In the genomic region with DNA sequence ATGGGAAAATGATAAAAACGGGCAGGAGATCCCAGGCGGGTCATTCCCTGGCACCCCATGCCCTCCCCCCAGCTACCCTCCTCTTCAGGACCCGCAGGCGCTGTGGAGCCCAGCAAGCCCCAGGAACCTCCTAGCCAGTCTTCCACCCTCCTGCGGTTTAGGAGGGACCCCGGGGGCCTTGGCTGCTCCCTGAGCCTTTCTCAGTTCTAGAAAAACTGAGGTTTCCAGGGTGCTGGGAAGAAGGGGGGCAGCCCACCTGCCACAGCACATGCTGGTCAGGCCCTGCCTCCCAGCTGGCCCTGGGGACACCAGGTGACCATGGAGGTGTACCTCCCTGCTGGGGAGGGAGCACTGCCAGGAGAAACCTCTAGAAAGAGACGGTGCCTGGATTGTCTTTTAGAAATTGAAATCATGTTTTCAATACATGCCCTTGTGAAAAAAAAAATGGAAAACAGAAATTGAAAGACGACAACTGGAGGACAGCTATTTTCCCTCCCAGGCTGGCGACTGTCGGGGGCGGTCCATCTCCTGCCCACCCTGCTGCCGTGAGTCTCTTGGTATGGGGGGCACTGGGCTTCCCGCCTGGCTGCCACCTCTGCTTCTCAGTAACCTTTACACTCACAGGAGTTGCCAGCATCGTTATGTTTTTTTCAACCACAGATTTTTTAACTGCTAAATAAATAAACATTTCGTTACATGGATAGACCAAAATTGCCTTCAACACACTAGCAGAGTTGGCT, we compare ENCODE assay signal across 21 cellular contexts.
"Had no signal": no experiment of that assay in that cellular context is flagged by ENCODE, and none has a peak within 500 bp of the region (broad histone marks: within the 10 kb centered on the region; RNA-seq: fewer than 3 reads in every experiment).

No MANE protein-coding gene starts in this region.

- H3K4me3 Mint-ChIP-seq: activated B cell treated with CpG ODN at 0.5 μM for 24 hours; activated CD4-positive, alpha-beta memory T cell treated with anti-CD3 and anti-CD28 coated beads for 36 hours; activated CD8-positive, alpha-beta memory T cell treated with anti-CD3 and anti-CD28 coated beads, Interleukin-2, amount 10 ng/mL, durations not matched to agents 7 days and 5 days; activated naive CD4-positive, alpha-beta T cell treated with anti-CD3 and anti-CD28 coated beads for 36 hours; activated naive CD8-positive, alpha-beta T cell treated with anti-CD3 and anti-CD28 coated beads, Interleukin-2, amount 50 U/mL, for 24 hours; activated T-helper 17 cell treated with anti-CD3 and anti-CD28 coated beads, Interleukin-2, amount 50 U/mL, for 72 hours; brain; mesothelial cell of epicardium; nephron progenitor cell; stimulated activated naive CD8-positive, alpha-beta T cell treated with anti-CD3 and anti-CD28 coated beads, Interleukin-15, Interleukin-2, amounts not matched to agents 100 ng/mL and 50 ng/mL, for 24 hours; T-helper 2 cell treated with Interferon-gamma antibody and Interleukin-4, amounts not matched to agents 5 μg/mL and 100 μg/mL, for 36 hours; type B pancreatic cell had no signal

- DNase-seq: activated B cell treated with CpG ODN at 0.5 μM for 24 hours; activated CD4-positive, alpha-beta memory T cell treated with anti-CD3 and anti-CD28 coated beads for 36 hours; activated CD4-positive, alpha-beta T cell treated with anti-CD3 and anti-CD28 coated beads for 4 hours; activated CD8-positive, alpha-beta memory T cell treated with anti-CD3 and anti-CD28 coated beads, Interleukin-2, amount 10 ng/mL, durations not matched to agents 7 days and 5 days; activated naive CD4-positive, alpha-beta T cell treated with anti-CD3 and anti-CD28 coated beads for 36 hours; activated naive CD8-positive, alpha-beta T cell treated with anti-CD3 and anti-CD28 coated beads, Interleukin-2, amount 50 U/mL, for 24 hours; anterior cingulate cortex; central memory CD4-positive, alpha-beta T cell; effector CD4-positive, alpha-beta T cell; esophagus squamous epithelium; nephron progenitor cell; nucleus accumbens; stimulated activated CD4-positive, alpha-beta T cell treated with anti-CD3 and anti-CD28 coated beads, Interleukin-15, amount 100 ng/mL, for 24 hours; stimulated activated CD4-positive, alpha-beta T cell treated with anti-CD3 and anti-CD28 coated beads, Interleukin-2, amount 100 ng/mL, for 48 hours had no signal

- ATAC-seq: activated CD8-positive, alpha-beta memory T cell treated with anti-CD3 and anti-CD28 coated beads, Interleukin-2, amount 10 ng/mL, durations not matched to agents 7 days and 5 days; activated naive CD8-positive, alpha-beta T cell treated with anti-CD3 and anti-CD28 coated beads, Interleukin-2, amount 50 U/mL, for 24 hours; activated T-helper 17 cell treated with anti-CD3 and anti-CD28 coated beads, Interleukin-2, amount 50 U/mL, for 72 hours; left colon had no signal

- H3K4me1 Mint-ChIP-seq: activated CD8-positive, alpha-beta memory T cell treated with anti-CD3 and anti-CD28 coated beads, Interleukin-2, amount 10 ng/mL, durations not matched to agents 7 days and 5 days; activated naive CD8-positive, alpha-beta T cell treated with anti-CD3 and anti-CD28 coated beads, Interleukin-2, amount 50 U/mL, for 24 hours; activated T-helper 17 cell treated with anti-CD3 and anti-CD28 coated beads, Interleukin-2, amount 50 U/mL, for 72 hours; mesothelial cell of epicardium had no signal

- H3K9me3 Mint-ChIP-seq: activated B cell treated with CpG ODN at 0.5 μM for 24 hours; activated CD4-positive, alpha-beta memory T cell treated with anti-CD3 and anti-CD28 coated beads for 36 hours; activated naive CD4-positive, alpha-beta T cell treated with anti-CD3 and anti-CD28 coated beads for 36 hours; activated naive CD8-positive, alpha-beta T cell treated with anti-CD3 and anti-CD28 coated beads, Interleukin-2, amount 50 U/mL, for 24 hours; activated T-helper 17 cell treated with anti-CD3 and anti-CD28 coated beads, Interleukin-2, amount 50 U/mL, for 72 hours; mesothelial cell of epicardium; nephron progenitor cell; stimulated activated naive CD8-positive, alpha-beta T cell treated with anti-CD3 and anti-CD28 coated beads, Interleukin-15, Interleukin-2, amounts not matched to agents 100 ng/mL and 50 ng/mL, for 24 hours; T-helper 2 cell treated with Interferon-gamma antibody and Interleukin-4, amounts not matched to agents 5 μg/mL and 100 μg/mL, for 36 hours; type B pancreatic cell had no signal

- H3K36me3 Mint-ChIP-seq: activated CD4-positive, alpha-beta memory T cell treated with anti-CD3 and anti-CD28 coated beads for 36 hours; activated CD8-positive, alpha-beta memory T cell treated with anti-CD3 and anti-CD28 coated beads, Interleukin-2, amount 10 ng/mL, durations not matched to agents 7 days and 5 days; brain; mesothelial cell of epicardium; type B pancreatic cell had no signal

- H3K27ac Mint-ChIP-seq: activated B cell treated with CpG ODN at 0.5 μM for 24 hours; activated CD4-positive, alpha-beta memory T cell treated with anti-CD3 and anti-CD28 coated beads for 36 hours; activated CD8-positive, alpha-beta memory T cell treated with anti-CD3 and anti-CD28 coated beads, Interleukin-2, amount 10 ng/mL, durations not matched to agents 7 days and 5 days; activated naive CD4-positive, alpha-beta T cell treated with anti-CD3 and anti-CD28 coated beads for 36 hours; activated naive CD8-positive, alpha-beta T cell treated with anti-CD3 and anti-CD28 coated beads, Interleukin-2, amount 50 U/mL, for 24 hours; activated T-helper 17 cell treated with anti-CD3 and anti-CD28 coated beads, Interleukin-2, amount 50 U/mL, for 72 hours; mesothelial cell of epicardium; nephron progenitor cell; stimulated activated naive CD8-positive, alpha-beta T cell treated with anti-CD3 and anti-CD28 coated beads, Interleukin-15, Interleukin-2, amounts not matched to agents 100 ng/mL and 50 ng/mL, for 24 hours; T-helper 2 cell treated with Interferon-gamma antibody and Interleukin-4, amounts not matched to agents 5 μg/mL and 100 μg/mL, for 36 hours; type B pancreatic cell had no signal

- H3K27me3 Mint-ChIP-seq: activated B cell treated with CpG ODN at 0.5 μM for 24 hours; activated CD4-positive, alpha-beta memory T cell treated with anti-CD3 and anti-CD28 coated beads for 36 hours; activated CD8-positive, alpha-beta memory T cell treated with anti-CD3 and anti-CD28 coated beads, Interleukin-2, amount 10 ng/mL, durations not matched to agents 7 days and 5 days; activated naive CD8-positive, alpha-beta T cell treated with anti-CD3 and anti-CD28 coated beads, Interleukin-2, amount 50 U/mL, for 24 hours; activated T-helper 17 cell treated with anti-CD3 and anti-CD28 coated beads, Interleukin-2, amount 50 U/mL, for 72 hours; stimulated activated naive CD8-positive, alpha-beta T cell treated with anti-CD3 and anti-CD28 coated beads, Interleukin-15, Interleukin-2, amounts not matched to agents 100 ng/mL and 50 ng/mL, for 24 hours; type B pancreatic cell had no signal
